In the genomic region with DNA sequence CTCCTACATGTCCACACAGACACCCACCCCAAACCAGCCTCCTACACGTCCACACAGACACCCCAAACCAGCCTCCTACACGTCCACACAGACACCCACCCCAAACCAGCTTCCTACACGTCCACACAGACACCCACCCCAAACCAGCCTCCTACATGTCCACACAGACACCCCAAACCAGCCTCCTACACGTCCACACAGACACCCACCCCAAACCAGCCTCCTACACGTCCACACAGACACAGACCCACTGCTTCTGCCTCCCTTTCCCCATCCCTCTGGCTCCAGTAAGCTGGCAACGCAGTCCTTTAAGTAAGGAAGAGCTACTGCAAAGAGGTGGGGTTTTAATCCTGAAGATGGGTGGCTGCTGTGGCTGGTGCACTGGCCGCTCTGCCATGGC, we compare ENCODE assay signal across 6 cellular contexts. TPM values are rescaled to one million over a fixed set of nuclear protein-coding genes. Genes with fewer than 3 reads are reported as not detected.
DNase-seq lines count a peak whose midpoint lies in the region; ATAC-seq, FAIRE-seq and TF ChIP-seq lines count a peak whose summit lies in the region.
"Not testable (repeated sequence)": the region's sequence is repeated elsewhere in the genome, so short reads cannot be mapped to it uniquely, and the experiment has no call there.

No MANE protein-coding gene starts in this region.

- not testable (repeated sequence) for H2BK5ac ChIP-seq in IMR-90 (ENCODE audit: low read depth, low read length, poor library complexity, severe bottlenecking); H1 (ENCODE audit: low read depth, low read length)
- H2BK5ac ChIP-seq in neuronal stem cell (ENCODE audit: low read length) = peak overlapping the region; percentile 25

- H4K20me1 ChIP-seq in IMR-90 (ENCODE audit: insufficient read depth, low read length); H1 (replicated peaks in 1 of 2; ENCODE audit: control insufficient read depth in 1 of 2, insufficient read depth in 2 of 2, low read length in 2 of 2); keratinocyte (ENCODE audit: control insufficient read depth, extremely low read depth, insufficient read depth, low read length): not testable (repeated sequence)

- H3K27ac Mint-ChIP-seq in activated CD4-positive, alpha-beta T cell treated with anti-CD3 and anti-CD28 coated beads, Interleukin-2, amount 10 ng/mL, durations not matched to agents 7 days and 5 days = not testable (repeated sequence)

- peak; percentile 58 for DNase-seq in IMR-90
- DNase-seq in activated CD4-positive, alpha-beta T cell treated with anti-CD3 and anti-CD28 coated beads, Interleukin-2, amount 10 ng/mL, durations not matched to agents 7 days and 5 days = peak; percentile 40
- DNase-seq in H1 (ENCODE audit: low read depth in 1 of 2, low spot score in 2 of 2) = peak in 1 of 2 experiments; percentile 47
- not testable (repeated sequence) for DNase-seq in keratinocyte (ENCODE audit: low read depth, low spot score)
- peak; percentile 39 for DNase-seq in neuronal stem cell (ENCODE audit: low spot score)
- DNase-seq in stimulated activated naive CD4-positive, alpha-beta T cell treated with Interleukin-2 at 50 U/mL for 16 hours (lab: John Stamatoyannopoulos, UW) = peak; percentile 12

- BruUV-seq in IMR-90 (replicated peaks; lab: Mats Ljungman, UMichigan) = not testable (repeated sequence)

- H3K79me1 ChIP-seq in IMR-90 (ENCODE audit: low read depth in 1 of 2, low read length in 2 of 2); H1 (ENCODE audit: low read depth, low read length); neuronal stem cell (ENCODE audit: low read depth, low read length): not testable (repeated sequence)

- H3K79me2 ChIP-seq in H1 (ENCODE audit: control insufficient read depth in 1 of 2, insufficient read depth in 2 of 2, low read length in 2 of 2); keratinocyte (ENCODE audit: control insufficient read depth, insufficient read depth, low read length): not testable (repeated sequence)

- not testable (repeated sequence) for H3K9me1 ChIP-seq in IMR-90 (ENCODE audit: insufficient read depth, low read length); keratinocyte (ENCODE audit: control insufficient read depth, extremely low read depth, insufficient read depth, low read length)

- not testable (repeated sequence) for H3K27ac ChIP-seq in IMR-90 (ENCODE audit: insufficient read depth, low read length); H1 (ENCODE audit: low read depth, low read length); keratinocyte (ENCODE audit: control insufficient read depth, insufficient read depth, low read length); neuronal stem cell (replicated peaks; ENCODE audit: low read length)

- H3K36me3 Mint-ChIP-seq in activated CD4-positive, alpha-beta T cell treated with anti-CD3 and anti-CD28 coated beads, Interleukin-2, amount 10 ng/mL, durations not matched to agents 7 days and 5 days (ENCODE audit: low read depth) = not testable (repeated sequence)

- CTCF ChIA-PET in IMR-90 (lab: Yijun Ruan, JAX); activated CD4-positive, alpha-beta T cell treated with anti-CD3 and anti-CD28 coated beads, Interleukin-2, amount 10 ng/mL, durations not matched to agents 7 days and 5 days (lab: Charles Lee): not testable (repeated sequence)
- CTCF ChIA-PET in H1 (lab: Charles Lee; ENCODE audit: partially characterized antibody) = interaction anchor here (1.3 kb wide), 1 partner anchor 10 kb away, joined by 3 read pairs; no protein-coding TSS in a partner anchor

- H3K36me3 ChIP-seq in IMR-90 (ENCODE audit: control insufficient read depth, insufficient read depth, low read length) = peaks cover 10% of the 10 kb centered on the region
- not testable (repeated sequence) for H3K36me3 ChIP-seq in H1 (ENCODE audit: control insufficient read depth in 2 of 4, insufficient read depth in 4 of 4, low read length in 3 of 4); keratinocyte (ENCODE audit: control insufficient read depth in 2 of 2, extremely low read depth in 1 of 2, insufficient read depth in 2 of 2, low read length in 2 of 2); neuronal stem cell (replicated peaks in 1 of 2; ENCODE audit: control insufficient read depth in 2 of 2, insufficient read depth in 2 of 2, low read length in 2 of 2)

- dilution Hi-C loops in IMR-90 (cut with HindIII; ENCODE audit: low sequenced_read_pairs, unreplicated experiment); keratinocyte (cut with MboI; ENCODE audit: extremely low pct_ligation_motif_present, low sequenced_read_pairs): not testable (repeated sequence)

- H3K4me1 Mint-ChIP-seq in activated CD4-positive, alpha-beta T cell treated with anti-CD3 and anti-CD28 coated beads, Interleukin-2, amount 10 ng/mL, durations not matched to agents 7 days and 5 days = not testable (repeated sequence)

- not testable (repeated sequence) for H3K27me3 ChIP-seq in IMR-90 (ENCODE audit: control insufficient read depth, insufficient read depth, low read length); H1 (replicated peaks in 1 of 4; ENCODE audit: control insufficient read depth in 3 of 4, extremely low read depth in 1 of 4, insufficient read depth in 3 of 4, low read length in 3 of 4); keratinocyte (ENCODE audit: control insufficient read depth, extremely low read depth, insufficient read depth, low read length); neuronal stem cell (ENCODE audit: control insufficient read depth in 3 of 3, insufficient read depth in 3 of 3, low read depth in 1 of 3, low read length in 3 of 3)

- not testable (repeated sequence) for H3K27me3 Mint-ChIP-seq in activated CD4-positive, alpha-beta T cell treated with anti-CD3 and anti-CD28 coated beads, Interleukin-2, amount 10 ng/mL, durations not matched to agents 7 days and 5 days

- not testable (repeated sequence) for TF ChIP-seq EP300 in H1 (IDR thresholded peaks at IDR 0.05; ENCODE audit: borderline replicate concordance in 1 of 2, low read depth in 2 of 2, low read length in 2 of 2)

- not testable (repeated sequence) for H2AK5ac ChIP-seq in IMR-90 (ENCODE audit: low read depth, low read length); H1 (ENCODE audit: low read depth, low read length); neuronal stem cell (ENCODE audit: low read depth, low read length)

- in situ Hi-C loops in IMR-90 (cut with MboI; ENCODE audit: low sequenced_read_pairs) = not testable (repeated sequence)

- H3K23me2 ChIP-seq in H1 (ENCODE audit: low read depth, low read length) = not testable (repeated sequence)

- not testable (repeated sequence) for H3K9ac ChIP-seq in IMR-90 (ENCODE audit: low read depth, low read length); H1 (replicated peaks in 1 of 4; ENCODE audit: extremely low read depth in 1 of 4, low read depth in 3 of 4, low read length in 3 of 4); keratinocyte (ENCODE audit: control insufficient read depth, extremely low read depth, insufficient read depth, low read length); neuronal stem cell (ENCODE audit: low read depth, low read length, poor library complexity)

- 83% methylated on average over 1 of the region's 7 CpGs; no CpG with 5 or more reads in 1 of the 2 experiments for WGBS in IMR-90 (ENCODE audit: extremely low coverage in 2 of 2, insufficient read length in 1 of 2), 2 experiments
- WGBS in H1 (ENCODE audit: extremely low coverage in 1 of 2, insufficient coverage in 1 of 2, insufficient read length in 1 of 2, insufficient replicate concordance in 2 of 2, low coverage in 1 of 2, low lambda C conversion rate in 2 of 2, missing lambda C conversion rate in 1 of 2), 2 experiments = 79% methylated on average over 7 of the region's 7 CpGs; no CpG with 5 or more reads in 1 of the 2 experiments
- no CpG with 5 or more reads among the region's 7 CpGs for WGBS in neuronal stem cell (ENCODE audit: extremely low coverage in 2 of 2, insufficient read length in 2 of 2, insufficient replicate concordance in 1 of 2), 2 donors

- not testable (repeated sequence) for H4K91ac ChIP-seq in IMR-90 (ENCODE audit: insufficient read depth, low read depth, low read length); H1 (replicated peaks; ENCODE audit: insufficient read length, low read length); neuronal stem cell (ENCODE audit: low read depth, low read length, poor library complexity)

- not testable (repeated sequence) for H2BK20ac ChIP-seq in IMR-90 (ENCODE audit: low read depth, low read length); H1 (ENCODE audit: low read length)

- H3K9me3 ChIP-seq in IMR-90 (ENCODE audit: control insufficient read depth, insufficient read depth, low read length); keratinocyte (ENCODE audit: control insufficient read depth, low read depth, low read length); neuronal stem cell (replicated peaks in 1 of 2; ENCODE audit: control insufficient read depth in 2 of 2, insufficient read depth in 1 of 2, low read depth in 1 of 2, low read length in 2 of 2): not testable (repeated sequence)
- peaks cover 0 to 40% of the 10 kb centered on the region in 2 experiments; a peak in 1 of 4 replicates for H3K9me3 ChIP-seq in H1 (ENCODE audit: insufficient read depth in 2 of 2, low read depth in 1 of 2, low read length in 1 of 2)

- H4K5ac ChIP-seq in IMR-90 (ENCODE audit: low read depth, low read length); H1 (ENCODE audit: insufficient read length, low read depth, low read length): not testable (repeated sequence)

- H3K4me3 Mint-ChIP-seq in activated CD4-positive, alpha-beta T cell treated with anti-CD3 and anti-CD28 coated beads, Interleukin-2, amount 10 ng/mL, durations not matched to agents 7 days and 5 days = not testable (repeated sequence)

- not testable (repeated sequence) for H2AK9ac ChIP-seq in IMR-90 (replicated peaks; ENCODE audit: low read depth, low read length, poor library complexity)

- not testable (repeated sequence) for H3K23ac ChIP-seq in IMR-90 (ENCODE audit: low read depth, low read length); H1 (ENCODE audit: insufficient read length); neuronal stem cell (ENCODE audit: low read depth, low read length, poor library complexity)

- H3K9me3 Mint-ChIP-seq in activated CD4-positive, alpha-beta T cell treated with anti-CD3 and anti-CD28 coated beads, Interleukin-2, amount 10 ng/mL, durations not matched to agents 7 days and 5 days = not testable (repeated sequence)

- POLR2A ChIA-PET in IMR-90 (lab: Charles Lee; ENCODE audit: unreplicated experiment); H1 (lab: Charles Lee; ENCODE audit: partially characterized antibody): not testable (repeated sequence)
- POLR2A ChIA-PET in activated CD4-positive, alpha-beta T cell treated with anti-CD3 and anti-CD28 coated beads, Interleukin-2, amount 10 ng/mL, durations not matched to agents 7 days and 5 days (lab: Charles Lee) = interaction anchor here (0.6 kb wide), 1 partner anchor 451 kb away, joined by 5 read pairs; no protein-coding TSS in a partner anchor

- H3K18ac ChIP-seq in IMR-90 (ENCODE audit: low read depth, low read length); H1 (ENCODE audit: extremely low read depth, low read length): not testable (repeated sequence)
- H3K18ac ChIP-seq in neuronal stem cell (ENCODE audit: low read length) = peak overlapping the region; percentile 4

- not testable (repeated sequence) for TF ChIP-seq RAD21 in IMR-90 (IDR thresholded peaks at IDR 0.05; ENCODE audit: low read length); H1 (IDR thresholded peaks at IDR 0.05 in 1 of 2, conservative IDR thresholded peaks at IDR 0.05 in 1 of 2; ENCODE audit: low read depth in 2 of 2, low read length in 2 of 2)

- H3K4me2 ChIP-seq in IMR-90 (ENCODE audit: low read depth, low read length); H1 (ENCODE audit: insufficient read depth in 1 of 2, low read depth in 2 of 2, low read length in 2 of 2); keratinocyte (ENCODE audit: control insufficient read depth, extremely low read depth, insufficient read depth, low read depth, low read length); neuronal stem cell (ENCODE audit: insufficient read depth, low read length, poor library complexity, severe bottlenecking): not testable (repeated sequence)

- not testable (repeated sequence) for H2AFZ ChIP-seq in IMR-90 (replicated peaks; ENCODE audit: low read length, poor library complexity); H1 (ENCODE audit: low read length); keratinocyte (ENCODE audit: control insufficient read depth, low read length); neuronal stem cell (ENCODE audit: low read length)

- peak; percentile 100 for FAIRE-seq in H1 (lab: Jason Lieb, UNC)
- peak; percentile 43 for FAIRE-seq in keratinocyte (lab: Jason Lieb, UNC)

- H3K56ac ChIP-seq in IMR-90 (ENCODE audit: extremely low read depth, insufficient read depth, low read length); H1 (replicated peaks; ENCODE audit: insufficient read length, low read depth, low read length): not testable (repeated sequence)

- H2BK12ac ChIP-seq in H1 (ENCODE audit: low read depth, low read length); neuronal stem cell (ENCODE audit: low read length): not testable (repeated sequence)

- H3K4ac ChIP-seq in IMR-90 (ENCODE audit: low read depth, low read length); H1 (replicated peaks; ENCODE audit: insufficient read length, low read depth, low read length); neuronal stem cell (ENCODE audit: low read length): not testable (repeated sequence)

- not testable (repeated sequence) for TF ChIP-seq POLR2A in IMR-90 (IDR thresholded peaks at IDR 0.05; ENCODE audit: low read depth, low read length); H1 (IDR thresholded peaks at IDR 0.05; ENCODE audit: control extremely low read depth in 1 of 2, low read depth in 2 of 2, low read length in 2 of 2)

- TF ChIP-seq CTCF in IMR-90 (conservative IDR thresholded peaks at IDR 0.05; ENCODE audit: low read depth, low read length); H1 (IDR thresholded peaks at IDR 0.05; ENCODE audit: control extremely low read depth in 1 of 3, insufficient read depth in 1 of 3, low read depth in 1 of 3, low read length in 3 of 3); keratinocyte (optimal IDR thresholded peaks at IDR 0.05 in 1 of 3, IDR thresholded peaks at IDR 0.05 in 1 of 3, conservative IDR thresholded peaks at IDR 0.05 in 1 of 3; ENCODE audit: extremely low read depth in 1 of 3, insufficient read depth in 2 of 3, low read length in 3 of 3): not testable (repeated sequence)

- not testable (repeated sequence) for ATAC-seq in IMR-90 (ENCODE audit: low read depth)

- not testable (repeated sequence) for H2BK15ac ChIP-seq in IMR-90 (ENCODE audit: low read depth, low read length); H1 (ENCODE audit: low read length); neuronal stem cell (ENCODE audit: low read length)

- not testable (repeated sequence) for H3K4me3 ChIP-seq in IMR-90 (ENCODE audit: insufficient read depth, low read depth, low read length); H1 (ENCODE audit: extremely low read depth in 1 of 4, insufficient read depth in 2 of 4, low read depth in 3 of 4, low read length in 4 of 4); keratinocyte (ENCODE audit: control insufficient read depth in 2 of 3, extremely low read depth in 1 of 3, insufficient read depth in 2 of 3, low read depth in 1 of 3, low read length in 3 of 3); neuronal stem cell (ENCODE audit: low read length in 2 of 2)

- intact Hi-C loops in IMR-90 (cut with micrococcal nuclease) = not testable (repeated sequence)

- not testable (repeated sequence) for H3K14ac ChIP-seq in IMR-90 (replicated peaks; ENCODE audit: low read depth, low read length); H1 (ENCODE audit: insufficient read length); neuronal stem cell (ENCODE audit: low read length)

- not testable (repeated sequence) for H3K4me1 ChIP-seq in IMR-90 (ENCODE audit: control insufficient read depth, insufficient read depth, low read length); H1 (replicated peaks in 1 of 4; ENCODE audit: control insufficient read depth in 3 of 4, insufficient read depth in 4 of 4, low read length in 3 of 4); keratinocyte (ENCODE audit: control insufficient read depth, extremely low read depth, insufficient read depth, low read length); neuronal stem cell (ENCODE audit: control insufficient read depth in 2 of 2, insufficient read depth in 1 of 2, low read depth in 1 of 2, low read length in 2 of 2)

- not testable (repeated sequence) for H4K8ac ChIP-seq in IMR-90 (ENCODE audit: low read depth in 2 of 2, low read length in 2 of 2); H1 (ENCODE audit: extremely low read depth, insufficient read depth, low read length)
- H4K8ac ChIP-seq in neuronal stem cell (ENCODE audit: low read depth, low read length) = peak overlapping the region; percentile 66

- not testable (repeated sequence) for H2BK120ac ChIP-seq in IMR-90 (ENCODE audit: low read depth, low read length); H1 (replicated peaks; ENCODE audit: low read depth, low read length); neuronal stem cell (ENCODE audit: low read depth, low read length)

RNA-seq across cellular contexts. Expression of a gene that starts 17.0 kb away (rescaled TPM):
- 6.7 and 13.1 TPM in 2 replicates for total RNA-seq in IMR-90 (2012; rRNA removed)
- polyA plus RNA-seq in IMR-90 (2012; rRNA removed) (7.7 and 11.0 TPM in 2 replicates), H1 (2011; rRNA removed) (9.0 and 9.1 TPM in 2 replicates), keratinocyte (3.1 to 6.3 TPM (median 4.2 TPM) in 3 replicates)
- polyA plus RNA-seq in IMR-90 (2012; cell fraction: cytosol; rRNA removed) = 11.9 and 15.1 TPM in 2 replicates
- 17.8 and 49.9 TPM in 2 replicates for polyA plus RNA-seq in IMR-90 (2012; cell fraction: nucleus; rRNA removed; ENCODE audit: low replicate concordance)
- 10 to 100 TPM; 20.5 to 23.0 TPM for total RNA-seq in activated CD4-positive, alpha-beta T cell treated with anti-CD3 and anti-CD28 coated beads, Interleukin-2, amount 10 ng/mL, durations not matched to agents 7 days and 5 days
- 3.5 and 5.1 TPM in 2 replicates for total RNA-seq in H1 (2021; fragmentation: NEBNext Ultra II Directional; extraction: Animal tissue kit (Norgen Biotek cat#: 25700))
- polyA plus RNA-seq in H1 (2011; cell fraction: cytosol; rRNA removed) = 3.9 TPM
- 13.2 TPM for polyA plus RNA-seq in H1 (2011; cell fraction: nucleus; rRNA removed)
- 3.0 to 6.8 TPM (median 5.8 TPM) in 4 replicates for polyA plus RNA-seq in H1 (2012, experiment 1 of 2)
- 4.3 TPM for polyA plus RNA-seq in H1 (2012, experiment 2 of 2)
- 4.6 TPM for polyA plus RNA-seq in H1 (2013, experiment 1 of 2)
- 4.0 TPM for polyA plus RNA-seq in H1 (2013, experiment 2 of 2)
- 9.2 and 12.6 TPM in 2 replicates for polyA minus RNA-seq in H1 (2011; rRNA and poly(A)+ RNA removed)
- 2.3 TPM for polyA minus RNA-seq in H1 (2011; cell fraction: cytosol; rRNA and poly(A)+ RNA removed)
- 11.4 TPM for polyA minus RNA-seq in H1 (2011; cell fraction: nucleus; rRNA and poly(A)+ RNA removed)
- polyA plus RNA-seq in keratinocyte (2011; ENCODE audit: low read depth) = 3.0 TPM
- 3.2 TPM in 2 replicates for polyA plus RNA-seq in keratinocyte (2011; cell fraction: cytosol; rRNA removed)
- 12.8 and 13.6 TPM in 2 replicates for polyA plus RNA-seq in keratinocyte (2011; cell fraction: nucleus; rRNA removed)
- polyA plus RNA-seq in keratinocyte (2012; ENCODE audit: low replicate concordance) = 5.2 and 6.5 TPM in 2 replicates
- 6.3 to 18.9 TPM (median 15.7 TPM) in 3 replicates for polyA minus RNA-seq in keratinocyte
- polyA minus RNA-seq in keratinocyte (2011; cell fraction: cytosol; rRNA and poly(A)+ RNA removed) = 8.1 TPM
- polyA minus RNA-seq in keratinocyte (2011; cell fraction: nucleus; rRNA and poly(A)+ RNA removed) = 8.7 and 21.9 TPM in 2 replicates
- polyA plus RNA-seq in neuronal stem cell (2013, experiment 1 of 2) = 6.9 TPM
- 6.7 TPM for polyA plus RNA-seq in neuronal stem cell (2013, experiment 2 of 2)

RNA-seq across cellular contexts. Expression of a gene that starts 27.8 kb away (rescaled TPM):
- total RNA-seq in IMR-90 (2012; rRNA removed) = under 0.01 TPM in 2 replicates
- polyA plus RNA-seq in IMR-90 (2012; rRNA removed) = 0.26 and 0.27 TPM in 2 replicates
- 0.15 and 0.22 TPM in 2 replicates for polyA plus RNA-seq in IMR-90 (2012; cell fraction: cytosol; rRNA removed)
- polyA plus RNA-seq in IMR-90 (2012; cell fraction: nucleus; rRNA removed; ENCODE audit: low replicate concordance) = 1.9 and 2.9 TPM in 2 replicates
- under 1 TPM; 0.25 to 0.27 TPM for total RNA-seq in activated CD4-positive, alpha-beta T cell treated with anti-CD3 and anti-CD28 coated beads, Interleukin-2, amount 10 ng/mL, durations not matched to agents 7 days and 5 days
- 5.7 and 6.4 TPM in 2 replicates for total RNA-seq in H1 (2021; fragmentation: NEBNext Ultra II Directional; extraction: Animal tissue kit (Norgen Biotek cat#: 25700))
- polyA plus RNA-seq in H1 (2011; rRNA removed) = 2.2 and 4.5 TPM in 2 replicates
- polyA plus RNA-seq in H1 (2011; cell fraction: cytosol; rRNA removed) = 3.4 TPM
- polyA plus RNA-seq in H1 (2011; cell fraction: nucleus; rRNA removed) = 6.4 TPM
- 2.6 to 3.6 TPM (median 3.4 TPM) in 4 replicates for polyA plus RNA-seq in H1 (2012, experiment 1 of 2)
- polyA plus RNA-seq in H1 (2012, experiment 2 of 2) = 3.8 TPM
- 4.4 TPM for polyA plus RNA-seq in H1 (2013, experiment 1 of 2)
- 4.6 TPM for polyA plus RNA-seq in H1 (2013, experiment 2 of 2)
- 0.51 and 1.2 TPM in 2 replicates for polyA minus RNA-seq in H1 (2011; rRNA and poly(A)+ RNA removed)
- 1.8 TPM for polyA minus RNA-seq in H1 (2011; cell fraction: cytosol; rRNA and poly(A)+ RNA removed)
- polyA minus RNA-seq in H1 (2011; cell fraction: nucleus; rRNA and poly(A)+ RNA removed) = 3.5 TPM
- 0.03 to 0.09 TPM in 2 of 3 replicates, not detected in the other for polyA plus RNA-seq in keratinocyte
- 0.24 TPM for polyA plus RNA-seq in keratinocyte (2011; ENCODE audit: low read depth)
- 0.03 and 0.05 TPM in 2 replicates for polyA plus RNA-seq in keratinocyte (2011; cell fraction: cytosol; rRNA removed)
- polyA plus RNA-seq in keratinocyte (2011; cell fraction: nucleus; rRNA removed) = 0.13 and 0.39 TPM in 2 replicates
- polyA plus RNA-seq in keratinocyte (2012; ENCODE audit: low replicate concordance) = 0.25 TPM in 1 of 2 replicates, not detected in the other
- not detected in 3 replicates for polyA minus RNA-seq in keratinocyte
- polyA minus RNA-seq in keratinocyte (2011; cell fraction: cytosol; rRNA and poly(A)+ RNA removed) = not detected
- polyA minus RNA-seq in keratinocyte (2011; cell fraction: nucleus; rRNA and poly(A)+ RNA removed) = not detected in 2 replicates
- polyA plus RNA-seq in neuronal stem cell (2013, experiment 1 of 2) = 5.1 TPM
- 5.2 TPM for polyA plus RNA-seq in neuronal stem cell (2013, experiment 2 of 2)
